8 cellular contexts compared by ENCODE assay signal in genomic region chr22:25334091-25334490, GRCh38.
A peak's percentile ranks its signal among the peaks of the same experiment; 100 is the strongest.
DNase-seq lines count a peak whose midpoint lies in the region; ATAC-seq and TF ChIP-seq lines count a peak whose summit lies in the region.

No MANE protein-coding gene starts in this region.

- H3K36me3 Mint-ChIP-seq in activated CD8-positive, alpha-beta T cell treated with anti-CD3 and anti-CD28 coated beads for 36 hours (ENCODE audit: low read depth) = no peaks in the 10 kb centered on the region
- peaks cover 5% of the 10 kb centered on the region for H3K36me3 Mint-ChIP-seq in progenitor cell of endocrine pancreas (ENCODE audit: insufficient read depth)

- TF ChIP-seq CTCF in activated CD8-positive, alpha-beta T cell treated with anti-CD3 and anti-CD28 coated beads for 36 hours (IDR thresholded peaks at IDR 0.05) = peak; percentile 57
- peak; percentile 60 for TF ChIP-seq CTCF in foreskin keratinocyte (conservative IDR thresholded peaks at IDR 0.05)
- TF ChIP-seq CTCF in progenitor cell of endocrine pancreas (IDR thresholded peaks at IDR 0.05; ENCODE audit: unreplicated experiment) = peak; percentile 71

- intact Hi-C loops in activated CD8-positive, alpha-beta T cell treated with anti-CD3 and anti-CD28 coated beads for 36 hours (cut with micrococcal nuclease) = loop anchor here (5.0 kb wide), 1 partner anchor 97 kb away; no protein-coding TSS in a partner anchor

- no peak overlapping the region for H3K4me3 Mint-ChIP-seq in activated CD8-positive, alpha-beta T cell treated with anti-CD3 and anti-CD28 coated beads for 36 hours
- no peak overlapping the region for H3K4me3 Mint-ChIP-seq in progenitor cell of endocrine pancreas (ENCODE audit: low read depth)

- no peak overlapping the region for H3K27ac ChIP-seq in foreskin keratinocyte

- CTCF ChIA-PET in activated CD8-positive, alpha-beta T cell treated with anti-CD3 and anti-CD28 coated beads for 36 hours (lab: Charles Lee) = interaction anchor here (0.6 to 2.3 kb wide), 9 partner anchors 13 to 254 kb away, joined by 3 to 9 read pairs (median 3); no protein-coding TSS in a partner anchor

- ATAC-seq in activated CD8-positive, alpha-beta T cell treated with anti-CD3 and anti-CD28 coated beads for 36 hours = peak; percentile 79
- ATAC-seq in foreskin keratinocyte = peak; percentile 41
- no peak for ATAC-seq in HG03342 (IDR thresholded peaks at IDR 0.05; ENCODE audit: unreplicated experiment)

- no peaks in the 10 kb centered on the region for H3K27me3 Mint-ChIP-seq in activated CD8-positive, alpha-beta T cell treated with anti-CD3 and anti-CD28 coated beads for 36 hours
- no peaks in the 10 kb centered on the region for H3K27me3 Mint-ChIP-seq in progenitor cell of endocrine pancreas

- H3K27ac Mint-ChIP-seq in activated CD8-positive, alpha-beta T cell treated with anti-CD3 and anti-CD28 coated beads for 36 hours = no peak overlapping the region
- H3K27ac Mint-ChIP-seq in progenitor cell of endocrine pancreas = no peak overlapping the region

- POLR2A ChIA-PET in activated CD8-positive, alpha-beta T cell treated with anti-CD3 and anti-CD28 coated beads for 36 hours (lab: Charles Lee) = no interaction called here

- H3K4me1 Mint-ChIP-seq in activated CD8-positive, alpha-beta T cell treated with anti-CD3 and anti-CD28 coated beads for 36 hours (ENCODE audit: low read depth) = no peaks in the 10 kb centered on the region
- H3K4me1 Mint-ChIP-seq in progenitor cell of endocrine pancreas (ENCODE audit: low read depth) = peaks cover 2% of the 10 kb centered on the region

- no peaks in the 10 kb centered on the region for H3K4me1 ChIP-seq in foreskin keratinocyte

- peaks cover 16% of the 10 kb centered on the region for H3K9me3 Mint-ChIP-seq in activated CD8-positive, alpha-beta T cell treated with anti-CD3 and anti-CD28 coated beads for 36 hours
- H3K9me3 Mint-ChIP-seq in progenitor cell of endocrine pancreas (ENCODE audit: low read depth) = peaks cover 3% of the 10 kb centered on the region

- H3K27me3 ChIP-seq in foreskin keratinocyte = no peaks in the 10 kb centered on the region

- DNase-seq in GDM1 (lab: John Stamatoyannopoulos, UW) = peak; percentile 32
- DNase-seq in NCI-H1436 (lab: John Stamatoyannopoulos, UW) = peak; percentile 74
- DNase-seq in activated CD8-positive, alpha-beta T cell treated with anti-CD3 and anti-CD28 coated beads for 36 hours = peak; percentile 79
- DNase-seq in foreskin keratinocyte = no peak
- DNase-seq in progenitor cell of endocrine pancreas (ENCODE audit: low spot score, unreplicated experiment) = peak; percentile 60
- DNase-seq in D341Med (ENCODE audit: low spot score) = no peak
- DNase-seq in NCI-H128 (lab: John Stamatoyannopoulos, UW; ENCODE audit: unreplicated experiment) = no peak

Comparison
In these comparisons a context has a peak if more than half of its experiments do, and no peak if none do; other contexts are left out.
1. DNase-seq: peak in GDM1 (single experiment), NCI-H1436 (single experiment), activated CD8-positive, alpha-beta T cell treated with anti-CD3 and anti-CD28 coated beads for 36 hours (single experiment) and progenitor cell of endocrine pancreas (single experiment); none in foreskin keratinocyte (0 of 2), D341Med (single experiment) and NCI-H128 (single experiment).
2. Peak in every context shown above with its lines, with median percentiles within 50 percentile points of each other: CTCF ChIP-seq.